ENCODE assay signal across 14 cellular contexts in the genomic region with DNA sequence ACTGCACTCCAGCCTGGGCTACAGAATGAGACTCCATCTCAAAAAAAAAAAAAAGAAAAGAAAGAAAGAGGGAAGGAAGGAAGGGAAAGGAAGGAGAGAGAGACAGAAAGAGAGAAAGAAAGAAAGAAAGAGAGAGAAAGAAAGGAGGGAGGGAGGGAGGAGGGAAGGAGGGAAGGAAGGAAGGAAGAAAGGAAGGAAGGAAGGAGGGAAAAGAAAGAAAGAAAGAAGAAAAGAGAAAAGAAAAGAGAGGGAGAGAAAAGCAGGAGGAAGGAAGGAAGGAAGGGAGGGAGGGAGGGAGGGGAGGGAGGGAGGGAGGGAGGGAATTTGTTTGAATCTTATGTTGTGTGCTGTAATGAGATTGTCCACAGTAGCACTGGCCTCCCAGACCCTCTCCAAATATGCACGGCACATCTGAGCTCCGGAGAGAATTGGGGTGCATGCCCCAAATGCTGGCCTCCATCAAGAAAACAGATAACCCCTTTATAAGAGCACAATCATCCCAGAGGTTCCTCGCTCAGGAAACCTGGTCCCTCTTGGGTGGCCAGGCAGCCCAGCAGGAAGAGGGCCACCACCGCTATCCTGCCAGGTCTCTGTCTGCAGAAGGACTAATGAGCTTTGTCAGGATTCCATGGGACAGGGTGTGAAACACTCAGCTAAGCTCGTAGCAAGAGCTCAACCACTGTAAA. TPM values are rescaled to one million over a fixed set of nuclear protein-coding genes. Genes with fewer than 3 reads are reported as not detected.
DNase-seq lines count a peak whose midpoint lies in the region; ATAC-seq, FAIRE-seq and TF ChIP-seq lines count a peak whose summit lies in the region.
"Had no signal": no experiment of that assay in that cellular context is flagged by ENCODE, and none has a peak within 500 bp of the region (broad histone marks: within the 10 kb centered on the region; RNA-seq: fewer than 3 reads in every experiment).

No MANE protein-coding gene starts in this region.

- ATAC-seq in heart left ventricle (no peak), left cardiac atrium (no peak), left lung (no peak), upper lobe of left lung (ENCODE audit: low FRiP score in 2 of 2) (no peak)

- FAIRE-seq in urothelium cell line (lab: Jason Lieb, UNC): no peak
- FAIRE-seq: bronchial epithelial cell had no signal

- TF ChIP-seq POLR2A in heart left ventricle (IDR thresholded peaks at IDR 0.05) (no peak), upper lobe of left lung (IDR thresholded peaks at IDR 0.05) (no peak)

- H3K27me3 ChIP-seq in heart left ventricle: no peaks in the 10 kb centered on the region
- no peaks in the 10 kb centered on the region for H3K27me3 ChIP-seq in left lung
- no peaks in the 10 kb centered on the region for H3K27me3 ChIP-seq in upper lobe of left lung
- H3K27me3 ChIP-seq: vagina had no signal

- H3K4me1 ChIP-seq in heart left ventricle (peaks cover 0 to 46% (median 2%) of the 10 kb centered on the region in 12 donors), left lung (peaks cover 11 to 45% of the 10 kb centered on the region in 2 donors), upper lobe of left lung (peaks cover 27 to 36% (median 30%) of the 10 kb centered on the region in 4 donors)

- no peaks in the 10 kb centered on the region for H3K9me3 Mint-ChIP-seq in activated T-helper 1 cell treated with anti-CD3 and anti-CD28 coated beads, Interleukin-12 subunit alpha, Interleukin-12 subunit beta, Interleukin-2, Interleukin-4 antibody, amounts not matched to agents 30 ng/mL and 10 ng/mL and 1 ng/mL, durations not matched to agents 14 hours and 24 hours and 36 hours

- TF ChIP-seq CTCF in heart left ventricle (IDR thresholded peaks at IDR 0.05) (no peak), left lung (IDR thresholded peaks at IDR 0.05) (no peak), upper lobe of left lung (IDR thresholded peaks at IDR 0.05) (no peak)

- intact Hi-C loops in heart left ventricle (cut with DNase I): no loop called here
- intact Hi-C loops in left cardiac atrium (cut with DNase I): no loop called here
- intact Hi-C loops in activated T-helper 1 cell treated with anti-CD3 and anti-CD28 coated beads, Interleukin-12 subunit alpha, Interleukin-12 subunit beta, Interleukin-2, Interleukin-4 antibody, amounts not matched to agents 30 ng/mL and 10 ng/mL and 1 ng/mL, durations not matched to agents 14 hours and 24 hours and 36 hours (cut with micrococcal nuclease): loop anchor here (1.0 to 2.0 kb wide), 4 partner anchors 8 to 1117 kb away; a partner anchor contains a TSS
- intact Hi-C loops in left lung (cut with DNase I): no loop called here

- DNase-seq in heart left ventricle (peak in 1 of 5 donors; percentile 11), left cardiac atrium (no peak), left lung (no peak), upper lobe of left lung (no peak), urothelium cell line (ENCODE audit: low spot score) (no peak), NCI-H748 (lab: John Stamatoyannopoulos, UW; ENCODE audit: unreplicated experiment) (no peak), cortex of kidney (lab: John Stamatoyannopoulos, UW) (no peak)
- no peak for DNase-seq in activated T-helper 1 cell treated with anti-CD3 and anti-CD28 coated beads, Interleukin-12 subunit alpha, Interleukin-12 subunit beta, Interleukin-2, Interleukin-4 antibody, amounts not matched to agents 30 ng/mL and 10 ng/mL and 1 ng/mL, durations not matched to agents 14 hours and 24 hours and 36 hours (ENCODE audit: low spot score)
- DNase-seq: SK-N-SH had no signal

- H3K36me3 Mint-ChIP-seq in activated T-helper 1 cell treated with anti-CD3 and anti-CD28 coated beads, Interleukin-12 subunit alpha, Interleukin-12 subunit beta, Interleukin-2, Interleukin-4 antibody, amounts not matched to agents 30 ng/mL and 10 ng/mL and 1 ng/mL, durations not matched to agents 14 hours and 24 hours and 36 hours (ENCODE audit: low read depth): peaks cover 8% of the 10 kb centered on the region

- no peak for TF ChIP-seq EP300 in upper lobe of left lung (IDR thresholded peaks at IDR 0.05)

- no peaks in the 10 kb centered on the region for H3K9me3 ChIP-seq in heart left ventricle
- H3K9me3 ChIP-seq in left lung: no peaks in the 10 kb centered on the region
- no peaks in the 10 kb centered on the region for H3K9me3 ChIP-seq in upper lobe of left lung
- H3K9me3 ChIP-seq: SK-N-SH, vagina had no signal

- no peaks in the 10 kb centered on the region for H3K36me3 ChIP-seq in heart left ventricle
- no peaks in the 10 kb centered on the region for H3K36me3 ChIP-seq in left lung
- H3K36me3 ChIP-seq in upper lobe of left lung: no peaks in the 10 kb centered on the region
- H3K36me3 ChIP-seq: vagina had no signal

- H3K27ac Mint-ChIP-seq in activated T-helper 1 cell treated with anti-CD3 and anti-CD28 coated beads, Interleukin-12 subunit alpha, Interleukin-12 subunit beta, Interleukin-2, Interleukin-4 antibody, amounts not matched to agents 30 ng/mL and 10 ng/mL and 1 ng/mL, durations not matched to agents 14 hours and 24 hours and 36 hours: peak overlapping the region; percentile 99

- H3K4me1 Mint-ChIP-seq in activated T-helper 1 cell treated with anti-CD3 and anti-CD28 coated beads, Interleukin-12 subunit alpha, Interleukin-12 subunit beta, Interleukin-2, Interleukin-4 antibody, amounts not matched to agents 30 ng/mL and 10 ng/mL and 1 ng/mL, durations not matched to agents 14 hours and 24 hours and 36 hours (ENCODE audit: low read depth): peaks cover 59% of the 10 kb centered on the region

- peak overlapping the region; percentile 86 for H3K4me3 Mint-ChIP-seq in activated T-helper 1 cell treated with anti-CD3 and anti-CD28 coated beads, Interleukin-12 subunit alpha, Interleukin-12 subunit beta, Interleukin-2, Interleukin-4 antibody, amounts not matched to agents 30 ng/mL and 10 ng/mL and 1 ng/mL, durations not matched to agents 14 hours and 24 hours and 36 hours

- H3K4me3 ChIP-seq in heart left ventricle (no peak overlapping the region), left lung (no peak overlapping the region), upper lobe of left lung (no peak overlapping the region)
- H3K4me3 ChIP-seq: lung had no signal

- H3K27me3 Mint-ChIP-seq in activated T-helper 1 cell treated with anti-CD3 and anti-CD28 coated beads, Interleukin-12 subunit alpha, Interleukin-12 subunit beta, Interleukin-2, Interleukin-4 antibody, amounts not matched to agents 30 ng/mL and 10 ng/mL and 1 ng/mL, durations not matched to agents 14 hours and 24 hours and 36 hours (ENCODE audit: insufficient read depth): no peaks in the 10 kb centered on the region

- H3K27ac ChIP-seq in heart left ventricle: peak overlapping the region in 10 of 12 donors; percentile 51 to 92 (median 76)
- H3K27ac ChIP-seq in left lung: peak overlapping the region; percentile 87 to 92
- peak overlapping the region; percentile 84 to 89 (median 86) for H3K27ac ChIP-seq in upper lobe of left lung

- 58 to 82% (median 66%) methylated on average over 5 of the region's 5 CpGs for WGBS in heart left ventricle, 4 donors
- WGBS in upper lobe of left lung, 2 donors: 71 to 79% methylated on average over 5 of the region's 5 CpGs

RNA-seq across cellular contexts. Expression of a gene that starts 8.8 kb away (rescaled TPM):
- total RNA-seq in heart left ventricle (1,000 to 10,000 TPM in 6 of 9 donors, 100 to 1,000 TPM in 3; 402 to 1,338 (median 1,177) TPM), left cardiac atrium (1,000 to 10,000 TPM in 1 of 2 donors, 100 to 1,000 TPM in 1; 883 to 1,102 TPM), left lung (100 to 1,000 TPM; 728 to 773 TPM), upper lobe of left lung (100 to 1,000 TPM; 109 to 998 (median 405) TPM)
- 1,000 to 10,000 TPM in 1 of 2 donors, 100 to 1,000 TPM in 1; 911 to 1,001 TPM for polyA plus RNA-seq in heart left ventricle
- total RNA-seq in activated T-helper 1 cell treated with anti-CD3 and anti-CD28 coated beads, Interleukin-12 subunit alpha, Interleukin-12 subunit beta, Interleukin-2, Interleukin-4 antibody, amounts not matched to agents 30 ng/mL and 10 ng/mL and 1 ng/mL, durations not matched to agents 14 hours and 24 hours and 36 hours: 876 and 893 TPM in 2 replicates

RNA-seq across cellular contexts. Expression of a gene that starts 32.2 kb away (rescaled TPM):
- total RNA-seq in heart left ventricle (not detected), left cardiac atrium (not detected), left lung (not detected), upper lobe of left lung (not detected)
- not detected for polyA plus RNA-seq in heart left ventricle
- not detected in 2 replicates for total RNA-seq in activated T-helper 1 cell treated with anti-CD3 and anti-CD28 coated beads, Interleukin-12 subunit alpha, Interleukin-12 subunit beta, Interleukin-2, Interleukin-4 antibody, amounts not matched to agents 30 ng/mL and 10 ng/mL and 1 ng/mL, durations not matched to agents 14 hours and 24 hours and 36 hours
- total RNA-seq: bronchial epithelial cell, epithelial cell of proximal tubule, lung, omental fat pad, vagina had no signal
- polyA plus RNA-seq: lung, SK-N-SH had no signal

RNA-seq across cellular contexts. Expression of a gene that starts 54.6 kb away (rescaled TPM):
- total RNA-seq in heart left ventricle: under 1 TPM in 4 of 9 donors, not detected in 5; 0.07 to 0.35 (median 0.10) TPM
- polyA plus RNA-seq in heart left ventricle: under 1 TPM in 1 of 2 donors, not detected in 1; 0.10 TPM
- not detected for total RNA-seq in left cardiac atrium
- total RNA-seq in activated T-helper 1 cell treated with anti-CD3 and anti-CD28 coated beads, Interleukin-12 subunit alpha, Interleukin-12 subunit beta, Interleukin-2, Interleukin-4 antibody, amounts not matched to agents 30 ng/mL and 10 ng/mL and 1 ng/mL, durations not matched to agents 14 hours and 24 hours and 36 hours: not detected in 2 replicates
- total RNA-seq in left lung: under 1 TPM; 0.16 to 0.32 TPM
- total RNA-seq in upper lobe of left lung: 1 to 10 TPM in 1 of 6 donors, under 1 TPM in 3, not detected in 2; 0.14 to 1.0 (median 0.59) TPM

RNA-seq across cellular contexts. Expression of a gene that starts 55.5 kb away (rescaled TPM):
- total RNA-seq in heart left ventricle: under 1 TPM in 1 of 9 donors, not detected in 8; 0.60 TPM
- not detected for polyA plus RNA-seq in heart left ventricle
- not detected for total RNA-seq in left cardiac atrium
- 0.24 TPM in 1 of 2 replicates, not detected in the other for total RNA-seq in activated T-helper 1 cell treated with anti-CD3 and anti-CD28 coated beads, Interleukin-12 subunit alpha, Interleukin-12 subunit beta, Interleukin-2, Interleukin-4 antibody, amounts not matched to agents 30 ng/mL and 10 ng/mL and 1 ng/mL, durations not matched to agents 14 hours and 24 hours and 36 hours
- total RNA-seq in left lung: 10 to 100 TPM; 14.2 to 85.6 TPM
- 10 to 100 TPM in 4 of 6 donors, 1 to 10 TPM in 1, under 1 TPM in 1; 0.78 to 33.3 (median 18.0) TPM for total RNA-seq in upper lobe of left lung
